Comparison of ENCODE assay signal across 10 cellular contexts in the genomic region with DNA sequence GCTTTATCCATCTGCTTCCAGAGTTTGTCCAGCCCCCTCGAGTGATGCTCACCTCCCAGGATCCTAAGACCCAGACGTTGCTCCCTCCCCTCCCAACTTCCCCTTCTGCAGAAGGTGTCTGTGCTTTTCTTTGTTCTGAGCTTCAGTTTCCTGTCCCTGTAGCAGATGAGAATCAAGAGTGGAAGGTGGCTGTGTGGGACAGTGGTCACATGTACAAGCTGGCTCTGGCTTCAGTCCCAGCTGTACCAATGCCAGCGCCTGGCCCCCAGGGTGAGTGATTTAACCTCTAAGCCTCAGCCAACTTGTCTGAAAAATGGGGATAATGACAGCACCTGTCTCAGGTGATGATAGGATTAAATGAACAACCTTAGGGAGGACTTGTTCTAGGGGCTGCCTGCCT. TPM values are rescaled to one million over a fixed set of nuclear protein-coding genes. Genes with fewer than 3 reads are reported as not detected.
A peak's percentile ranks its signal among the peaks of the same experiment; 100 is the strongest.
DNase-seq lines count a peak whose midpoint lies in the region; ATAC-seq, FAIRE-seq and TF ChIP-seq lines count a peak whose summit lies in the region.
"Had no signal": no experiment of that assay in that cellular context is flagged by ENCODE, and none has a peak within 500 bp of the region (broad histone marks: within the 10 kb centered on the region; RNA-seq: fewer than 3 reads in every experiment).

No MANE protein-coding gene starts in this region.

- H3K36me3 ChIP-seq in HUES64 (ENCODE audit: insufficient read depth, low read length): peaks cover 7% of the 10 kb centered on the region; the same call in 1 of the 2 replicates
- no peaks in the 10 kb centered on the region for H3K36me3 ChIP-seq in colonic mucosa
- H3K36me3 ChIP-seq in pancreas: peaks cover 0 to 14% (median 12%) of the 10 kb centered on the region in 3 donors

- TF ChIP-seq CTCF in GM12865 (IDR thresholded peaks at IDR 0.05; ENCODE audit: insufficient read depth, low read depth, low read length, missing control alignments): no peak
- no peak for TF ChIP-seq CTCF in colonic mucosa (IDR thresholded peaks at IDR 0.05)
- TF ChIP-seq CTCF in pancreas (IDR thresholded peaks at IDR 0.05): no peak

- H3K4me1 ChIP-seq in HUES64 (ENCODE audit: insufficient read depth, low read length): peaks cover 10% of the 10 kb centered on the region
- H3K4me1 ChIP-seq in colonic mucosa: no peaks in the 10 kb centered on the region
- H3K4me1 ChIP-seq in pancreas: peaks cover 65 to 88% (median 79%) of the 10 kb centered on the region in 3 donors

- no peak for FAIRE-seq in pancreas (lab: Jason Lieb, UNC)

- H3K9ac ChIP-seq in HUES64 (ENCODE audit: low read depth, low read length): no peak overlapping the region
- H3K9ac ChIP-seq in colonic mucosa (ENCODE audit: low read depth in 2 of 2, low read length in 2 of 2): peak overlapping the region in 1 of 2 donors; percentile 91

- H3K4me3 ChIP-seq in GM12865 (ENCODE audit: low read depth, low read length): no peak overlapping the region
- H3K4me3 ChIP-seq in HUES64 (ENCODE audit: low read length): 0 out of 2 replicates have a peak overlapping the region, but pooled peaks have one; percentile 43
- no peak overlapping the region for H3K4me3 ChIP-seq in colonic mucosa
- peak overlapping the region in 3 of 4 donors; percentile 7 to 31 (median 25) for H3K4me3 ChIP-seq in pancreas

- ATAC-seq in pancreas (peak; percentile 44 to 48 (median 44)), GM18498 (IDR thresholded peaks at IDR 0.05; ENCODE audit: unreplicated experiment) (no peak)

- H3K9me3 ChIP-seq in HUES64 (ENCODE audit: insufficient read depth, low read depth, low read length): no peaks in the 10 kb centered on the region
- H3K9me3 ChIP-seq in colonic mucosa: no peaks in the 10 kb centered on the region
- H3K9me3 ChIP-seq in pancreas: no peaks in the 10 kb centered on the region
- H3K9me3 ChIP-seq: ascending aorta had no signal

- intact Hi-C loops in colonic mucosa (cut with DNase I): loop anchor here (2.0 kb wide), 1 partner anchor 19 kb away; no protein-coding TSS in a partner anchor
- intact Hi-C loops in pancreas (cut with DNase I): no loop called here

- 79% methylated on average over 3 of the region's 3 CpGs for WGBS in HUES64
- 4 to 10% methylated on average over 3 of the region's 3 CpGs for whole genome bisulfite sequencing in pancreas, 2 donors

- H3K27ac ChIP-seq in HUES64 (ENCODE audit: low read depth, low read length) (no peak overlapping the region), colonic mucosa (peak overlapping the region; percentile 86), pancreas (peak overlapping the region; percentile 85 to 97 (median 92))
- H3K27ac ChIP-seq: HL-60 had no signal

- DNase-seq in GM12865 (ENCODE audit: low read depth): peak; percentile 74
- DNase-seq in colonic mucosa: peak; percentile 67
- peak; percentile 77 to 93 (median 84) for DNase-seq in pancreas
- no peak for DNase-seq in islet precursor cell
- no peak for DNase-seq in cerebellar cortex (ENCODE audit: low spot score)
- DNase-seq in NCI-H345 (lab: John Stamatoyannopoulos, UW): no peak

- H3K27me3 ChIP-seq in HUES64 (ENCODE audit: insufficient read depth, low read length) (no peaks in the 10 kb centered on the region), colonic mucosa (no peaks in the 10 kb centered on the region), pancreas (no peaks in the 10 kb centered on the region)
- H3K27me3 ChIP-seq: ascending aorta had no signal

RNA-seq across cellular contexts. Expression of a gene that starts 7.7 kb away (rescaled TPM):
- not detected for polyA plus RNA-seq in HUES64 (2013, experiment 1 of 2)
- polyA plus RNA-seq in HUES64 (2013, experiment 2 of 2): not detected
- 100 to 1,000 TPM; 223 to 259 TPM for total RNA-seq in colonic mucosa
- 10 to 100 TPM; 26.6 to 68.6 (median 42.7) TPM for total RNA-seq in pancreas
- polyA plus RNA-seq in pancreas: 10 to 100 TPM; 59.9 to 64.9 TPM
- total RNA-seq: ascending aorta had no signal

RNA-seq across cellular contexts. Expression of a gene that starts 8.6 kb away (rescaled TPM):
- polyA plus RNA-seq in HUES64 (2013, experiment 1 of 2): 8.6 TPM
- 9.8 TPM for polyA plus RNA-seq in HUES64 (2013, experiment 2 of 2)
- total RNA-seq in colonic mucosa (10 to 100 TPM; 18.1 to 70.5 TPM), pancreas (10 to 100 TPM; 13.2 to 23.5 (median 19.6) TPM)
- polyA plus RNA-seq in pancreas: 1 to 10 TPM; 6.5 to 7.6 TPM

RNA-seq across cellular contexts. Expression of a gene that starts 21.0 kb away (rescaled TPM):
- polyA plus RNA-seq in HUES64 (2013, experiment 1 of 2): 88.9 TPM
- polyA plus RNA-seq in HUES64 (2013, experiment 2 of 2): 96.2 TPM
- 100 to 1,000 TPM; 131 to 172 TPM for total RNA-seq in colonic mucosa
- 100 to 1,000 TPM; 134 to 234 (median 165) TPM for total RNA-seq in pancreas
- polyA plus RNA-seq in pancreas: 1,000 to 10,000 TPM; 1,052 to 1,312 TPM

RNA-seq across cellular contexts. Expression of a gene that starts 53.9 kb away (rescaled TPM):
- polyA plus RNA-seq in HUES64 (2013, experiment 1 of 2): 12.2 TPM
- polyA plus RNA-seq in HUES64 (2013, experiment 2 of 2): 10.9 TPM
- total RNA-seq in colonic mucosa (10 to 100 TPM; 18.1 to 21.6 TPM), pancreas (1 to 10 TPM; 5.2 to 8.8 (median 6.9) TPM)
- polyA plus RNA-seq in pancreas: 1 to 10 TPM; 5.5 to 8.5 TPM

Comparison
In these comparisons a context has a peak if more than half of its experiments do, and no peak if none do; other contexts are left out.
1. DNase-seq: peak in GM12865 (single experiment), colonic mucosa (single experiment) and pancreas (6 of 6); none in islet precursor cell (single experiment), cerebellar cortex (single experiment) and NCI-H345 (single experiment).
2. H3K4me3 ChIP-seq: peak in HUES64 (single experiment) and pancreas (3 of 4); none in GM12865 (single experiment) and colonic mucosa (single experiment).